14 cellular contexts compared by ENCODE assay signal in genomic region chr17:62898239-62898864, GRCh38.
DNase-seq lines count a peak whose midpoint lies in the region; ATAC-seq and TF ChIP-seq lines count a peak whose summit lies in the region.
"Had no signal": no experiment of that assay in that cellular context is flagged by ENCODE, and none has a peak within 500 bp of the region (broad histone marks: within the 10 kb centered on the region; RNA-seq: fewer than 3 reads in every experiment).

No MANE protein-coding gene starts in this region.

- peaks cover 3% of the 10 kb centered on the region for H3K27me3 Mint-ChIP-seq in osteocyte (ENCODE audit: unreplicated experiment)
- peaks cover 12% of the 10 kb centered on the region for H3K27me3 Mint-ChIP-seq in activated T-helper 17 cell treated with anti-CD3 and anti-CD28 coated beads, Interleukin-2, amount 50 U/mL, for 72 hours
- H3K27me3 Mint-ChIP-seq in neural progenitor cell (ENCODE audit: insufficient read depth, low read depth), result peaks cover 2% of the 10 kb centered on the region

- H3K27me3 ChIP-seq in SK-N-SH (ENCODE audit: insufficient read depth) (no peaks in the 10 kb centered on the region), neural progenitor cell (no peaks in the 10 kb centered on the region)

- DNase-seq in GM03348 (ENCODE audit: low spot score) (peak; percentile 58), SK-N-SH (peak; percentile 67), fibroblast of villous mesenchyme (ENCODE audit: low read depth) (peak; percentile 43), osteocyte (ENCODE audit: extremely low spot score, unreplicated experiment) (peak; percentile 51), neural progenitor cell (ENCODE audit: low spot score) (no peak)
- no peak for DNase-seq in stimulated activated CD4-positive, alpha-beta T cell treated with anti-CD3 and anti-CD28 coated beads, Interleukin-2, amount 100 ng/mL, for 48 hours
- DNase-seq: activated CD4-positive, alpha-beta T cell treated with anti-CD3 and anti-CD28 coated beads, Interleukin-2, amount 10 ng/mL, durations not matched to agents 24 days and 14 days; CD4-positive, alpha-beta memory T cell; stimulated activated CD4-positive, alpha-beta T cell treated with anti-CD3 and anti-CD28 coated beads, Interleukin-4, amount 100 ng/mL, for 4 hours; stimulated activated naive CD4-positive, alpha-beta T cell; T-helper 1 cell had no signal

- TF ChIP-seq RAD21 in SK-N-SH (IDR thresholded peaks at IDR 0.05; ENCODE audit: low read length), result 0 out of 2 replicates have a peak, but pooled peaks have one; percentile 12

- no peak for ATAC-seq in activated T-helper 17 cell treated with anti-CD3 and anti-CD28 coated beads, Interleukin-2, amount 50 U/mL, for 72 hours (replicated peaks)
- ATAC-seq in HG03095 (IDR thresholded peaks at IDR 0.05; ENCODE audit: unreplicated experiment), result no peak

- H3K4me2 ChIP-seq in SK-N-SH, result peak overlapping the region; percentile 2; the same call in 1 of the 2 replicates
- no peak overlapping the region for H3K4me2 ChIP-seq in neural progenitor cell

- H3K9me3 Mint-ChIP-seq in osteocyte (ENCODE audit: unreplicated experiment) (no peaks in the 10 kb centered on the region), neural progenitor cell (no peaks in the 10 kb centered on the region)
- no peaks in the 10 kb centered on the region for H3K9me3 Mint-ChIP-seq in activated T-helper 17 cell treated with anti-CD3 and anti-CD28 coated beads, Interleukin-2, amount 50 U/mL, for 72 hours
- H3K9me3 Mint-ChIP-seq: activated CD4-positive, alpha-beta T cell treated with anti-CD3 and anti-CD28 coated beads, Interleukin-2, amount 10 ng/mL, durations not matched to agents 24 days and 14 days; activated T-helper 1 cell treated with anti-CD3 and anti-CD28 coated beads, Interleukin-12 subunit alpha, Interleukin-12 subunit beta, Interleukin-2, Interleukin-4 antibody, amounts not matched to agents 30 ng/mL and 10 ng/mL and 1 ng/mL, durations not matched to agents 14 hours and 24 hours and 36 hours; CD4-positive, alpha-beta memory T cell had no signal

- H3K27ac Mint-ChIP-seq in osteocyte (ENCODE audit: unreplicated experiment), result peak overlapping the region; percentile 78
- no peak overlapping the region for H3K27ac Mint-ChIP-seq in activated T-helper 17 cell treated with anti-CD3 and anti-CD28 coated beads, Interleukin-2, amount 50 U/mL, for 72 hours
- H3K27ac Mint-ChIP-seq in neural progenitor cell, result no peak overlapping the region
- H3K27ac Mint-ChIP-seq: activated CD4-positive, alpha-beta T cell treated with anti-CD3 and anti-CD28 coated beads, Interleukin-2, amount 10 ng/mL, durations not matched to agents 24 days and 14 days; activated T-helper 1 cell treated with anti-CD3 and anti-CD28 coated beads, Interleukin-12 subunit alpha, Interleukin-12 subunit beta, Interleukin-2, Interleukin-4 antibody, amounts not matched to agents 30 ng/mL and 10 ng/mL and 1 ng/mL, durations not matched to agents 14 hours and 24 hours and 36 hours; CD4-positive, alpha-beta memory T cell had no signal

- H3K4me3 Mint-ChIP-seq in osteocyte (ENCODE audit: unreplicated experiment) (peak overlapping the region; percentile 11), neural progenitor cell (no peak overlapping the region)
- H3K4me3 Mint-ChIP-seq in activated T-helper 17 cell treated with anti-CD3 and anti-CD28 coated beads, Interleukin-2, amount 50 U/mL, for 72 hours, result no peak overlapping the region
- H3K4me3 Mint-ChIP-seq: activated CD4-positive, alpha-beta T cell treated with anti-CD3 and anti-CD28 coated beads, Interleukin-2, amount 10 ng/mL, durations not matched to agents 24 days and 14 days; activated T-helper 1 cell treated with anti-CD3 and anti-CD28 coated beads, Interleukin-12 subunit alpha, Interleukin-12 subunit beta, Interleukin-2, Interleukin-4 antibody, amounts not matched to agents 30 ng/mL and 10 ng/mL and 1 ng/mL, durations not matched to agents 14 hours and 24 hours and 36 hours; CD4-positive, alpha-beta memory T cell had no signal

- TF ChIP-seq CTCF in SK-N-SH (IDR thresholded peaks at IDR 0.05) (no peak), fibroblast of villous mesenchyme (IDR thresholded peaks at IDR 0.05; ENCODE audit: insufficient read depth, low read depth, low read length) (no peak), osteocyte (IDR thresholded peaks at IDR 0.05) (no peak), neural progenitor cell (IDR thresholded peaks at IDR 0.05) (no peak)

- no peaks in the 10 kb centered on the region for H3K9me2 ChIP-seq in SK-N-SH

- 52% methylated on average over 12 of the region's 13 CpGs for WGBS in SK-N-SH (ENCODE audit: low lambda C conversion rate)

- no peaks in the 10 kb centered on the region for H3K36me3 Mint-ChIP-seq in osteocyte (ENCODE audit: unreplicated experiment)
- H3K36me3 Mint-ChIP-seq in activated T-helper 17 cell treated with anti-CD3 and anti-CD28 coated beads, Interleukin-2, amount 50 U/mL, for 72 hours (ENCODE audit: low read depth), result no peaks in the 10 kb centered on the region
- no peaks in the 10 kb centered on the region for H3K36me3 Mint-ChIP-seq in neural progenitor cell
- H3K36me3 Mint-ChIP-seq: CD4-positive, alpha-beta memory T cell had no signal

- no peaks in the 10 kb centered on the region for H3K9me3 ChIP-seq in SK-N-SH
- H3K9me3 ChIP-seq in neural progenitor cell (ENCODE audit: low read depth), result no peaks in the 10 kb centered on the region

- no peaks in the 10 kb centered on the region for H3K36me3 ChIP-seq in SK-N-SH (replicated peaks in 1 of 2; ENCODE audit: control insufficient read depth in 1 of 2, insufficient read depth in 2 of 2, low read length in 1 of 2)
- no peaks in the 10 kb centered on the region for H3K36me3 ChIP-seq in neural progenitor cell

- H3K27ac ChIP-seq in SK-N-SH (ENCODE audit: low read depth in 2 of 2, low read length in 1 of 2), result peak overlapping the region; percentile 34 to 56; a peak in 3 of 4 replicates
- no peak overlapping the region for H3K27ac ChIP-seq in neural progenitor cell

- CTCF ChIA-PET in SK-N-SH (lab: Yijun Ruan, JAX), result interaction anchor here (0.9 to 1.8 kb wide), 3 partner anchors 11 to 166 kb away, joined by 3 to 5 read pairs (median 4); no protein-coding TSS in a partner anchor

- POLR2A ChIA-PET in SK-N-SH (lab: Yijun Ruan, JAX), result no interaction called here

- no peak overlapping the region for H3K9ac ChIP-seq in SK-N-SH
- no peak overlapping the region for H3K9ac ChIP-seq in neural progenitor cell

- H3K4me1 ChIP-seq in SK-N-SH (ENCODE audit: control insufficient read depth in 1 of 2, insufficient read depth in 2 of 2, low read depth in 1 of 2, low read length in 1 of 2) (peaks cover 11 to 16% of the 10 kb centered on the region in 2 experiments), neural progenitor cell (no peaks in the 10 kb centered on the region)

- H3K4me1 Mint-ChIP-seq in osteocyte (ENCODE audit: unreplicated experiment), result peaks cover 17% of the 10 kb centered on the region
- peaks cover 3% of the 10 kb centered on the region for H3K4me1 Mint-ChIP-seq in activated T-helper 17 cell treated with anti-CD3 and anti-CD28 coated beads, Interleukin-2, amount 50 U/mL, for 72 hours
- no peaks in the 10 kb centered on the region for H3K4me1 Mint-ChIP-seq in neural progenitor cell
- H3K4me1 Mint-ChIP-seq: activated CD4-positive, alpha-beta T cell treated with anti-CD3 and anti-CD28 coated beads, Interleukin-2, amount 10 ng/mL, durations not matched to agents 24 days and 14 days had no signal

- H2AFZ ChIP-seq in SK-N-SH (ENCODE audit: low read depth) (peak overlapping the region; percentile 52; the same call in 1 of the 2 replicates), neural progenitor cell (replicated peaks) (no peak overlapping the region)

- H3K79me2 ChIP-seq in SK-N-SH (ENCODE audit: insufficient read depth), result no peaks in the 10 kb centered on the region
- no peaks in the 10 kb centered on the region for H3K79me2 ChIP-seq in neural progenitor cell (ENCODE audit: low read depth)

- peak in 1 of 2 experiments; percentile 79; a peak in 2 of 4 replicates for TF ChIP-seq EP300 in SK-N-SH (IDR thresholded peaks at IDR 0.05; ENCODE audit: borderline replicate concordance in 1 of 2, low read depth in 1 of 2, low read length in 1 of 2)

- H3K4me3 ChIP-seq in SK-N-SH (ENCODE audit: low read depth in 2 of 2, low read length in 1 of 2) (no peak overlapping the region; a peak in 1 of 4 replicates), fibroblast of villous mesenchyme (ENCODE audit: low read depth, low read length) (no peak overlapping the region), neural progenitor cell (no peak overlapping the region)

- H4K20me1 ChIP-seq in SK-N-SH (ENCODE audit: insufficient read depth), result no peaks in the 10 kb centered on the region
- no peaks in the 10 kb centered on the region for H4K20me1 ChIP-seq in neural progenitor cell (ENCODE audit: low read depth)

- peaks cover 5% of the 10 kb centered on the region for H3F3A ChIP-seq in SK-N-SH (replicated peaks; ENCODE audit: insufficient read depth)
- no peaks in the 10 kb centered on the region for H3F3A ChIP-seq in neural progenitor cell (ENCODE audit: low read depth)

TF ChIP-seq in SK-N-SH, 30 proteins besides CTCF, POLR2A, EP300 and RAD21:
- peak; percentile 3; the same call in 1 of the 2 replicates for TF ChIP-seq TCF12 (IDR thresholded peaks at IDR 0.05)
- 0 out of 2 replicates have a peak, but pooled peaks have one; percentile 10 for TF ChIP-seq SMC3 (IDR thresholded peaks at IDR 0.05; ENCODE audit: low read depth, low read length)
- no peak for TF ChIP-seq FOXJ3 (CRISPR knock-in tag; IDR thresholded peaks at IDR 0.05)
- TF ChIP-seq RCOR1 (IDR thresholded peaks at IDR 0.05; ENCODE audit: low read length), result peak; percentile 71; the same call in 1 of the 2 replicates
- TF ChIP-seq RFX5 (IDR thresholded peaks at IDR 0.05; ENCODE audit: low read length), result peak; percentile 11; the same call in 1 of the 2 replicates
- TF ChIP-seq NFIC (IDR thresholded peaks at IDR 0.05; ENCODE audit: borderline replicate concordance), result no peak
- no peak for TF ChIP-seq TAF1 (IDR thresholded peaks at IDR 0.05; ENCODE audit: borderline replicate concordance, low read depth, low read length)

Comparison
In these comparisons a context has a peak if more than half of its experiments do, and no peak if none do; other contexts are left out.
1. DNase-seq: peak in GM03348 (single experiment), SK-N-SH (single experiment), fibroblast of villous mesenchyme (single experiment) and osteocyte (single experiment); none in neural progenitor cell (single experiment) and stimulated activated CD4-positive, alpha-beta T cell treated with anti-CD3 and anti-CD28 coated beads, Interleukin-2, amount 100 ng/mL, for 48 hours (0 of 2).